Comparison of ENCODE assay signal across 8 cellular contexts in genomic region chr1:201719812-201720521, GRCh38.
DNase-seq lines count a peak whose midpoint lies in the region; ATAC-seq, FAIRE-seq and TF ChIP-seq lines count a peak whose summit lies in the region.

No MANE protein-coding gene starts in this region.

- peaks cover 3% of the 10 kb centered on the region; the same call in 1 of the 2 replicates for H3K27me3 Mint-ChIP-seq in H9 (ENCODE audit: low read depth)
- H3K27me3 Mint-ChIP-seq in brain = peaks cover 3% of the 10 kb centered on the region
- peaks cover 2% of the 10 kb centered on the region for H3K27me3 Mint-ChIP-seq in T-helper 2 cell treated with Interferon-gamma antibody and Interleukin-4, amounts not matched to agents 5 μg/mL and 100 μg/mL, for 36 hours (ENCODE audit: low read depth)

- no peak overlapping the region for H2BK15ac ChIP-seq in H9 (ENCODE audit: low read depth, low read length)

- H3K9me3 ChIP-seq in H9 (ENCODE audit: control insufficient read depth, low read depth, low read length) = no peaks in the 10 kb centered on the region
- no peaks in the 10 kb centered on the region for H3K9me3 ChIP-seq in iPS-15b (ENCODE audit: control insufficient read depth, insufficient read depth, low read length)
- H3K9me3 ChIP-seq in HepG2 (ENCODE audit: low read length) = no peaks in the 10 kb centered on the region

- no peaks in the 10 kb centered on the region for H3K79me1 ChIP-seq in H9 (ENCODE audit: insufficient read depth, low read depth, low read length, poor library complexity, severe bottlenecking)

- no peak overlapping the region for H2BK12ac ChIP-seq in H9 (ENCODE audit: insufficient read length, low read depth, low read length)

- no peak overlapping the region for H2BK20ac ChIP-seq in H9 (ENCODE audit: low read depth, low read length, poor library complexity, severe bottlenecking)

- no peak overlapping the region for H2AK5ac ChIP-seq in H9 (ENCODE audit: insufficient read length, low read length)

- no peaks in the 10 kb centered on the region for H3K23me2 ChIP-seq in H9 (ENCODE audit: insufficient read length, low read depth, low read length, poor library complexity, severe bottlenecking)

- H3K4me1 Mint-ChIP-seq in H9 = peaks cover 35 to 42% of the 10 kb centered on the region in 2 experiments
- peaks cover 52% of the 10 kb centered on the region for H3K4me1 Mint-ChIP-seq in brain
- peaks cover 1% of the 10 kb centered on the region for H3K4me1 Mint-ChIP-seq in T-helper 2 cell treated with Interferon-gamma antibody and Interleukin-4, amounts not matched to agents 5 μg/mL and 100 μg/mL, for 36 hours (ENCODE audit: low read depth)

- WGBS in H9 (ENCODE audit: extremely low coverage, insufficient read length, low lambda C conversion rate) = no CpG with 5 or more reads among the region's 9 CpGs
- WGBS in HepG2 (ENCODE audit: low lambda C conversion rate) = 20% methylated on average over 6 of the region's 9 CpGs

- peaks cover 0 to 11% (median 9%) of the 10 kb centered on the region in 3 experiments; a peak in 2 of 7 replicates for H3K36me3 Mint-ChIP-seq in H9 (ENCODE audit: insufficient read depth in 1 of 3, low read depth in 3 of 3)
- peaks cover 45% of the 10 kb centered on the region for H3K36me3 Mint-ChIP-seq in brain
- no peaks in the 10 kb centered on the region for H3K36me3 Mint-ChIP-seq in T-helper 2 cell treated with Interferon-gamma antibody and Interleukin-4, amounts not matched to agents 5 μg/mL and 100 μg/mL, for 36 hours (ENCODE audit: low read depth)

- no peak overlapping the region for H4K8ac ChIP-seq in H9 (replicated peaks; ENCODE audit: insufficient read length, low read depth, low read length)

- peak overlapping the region; percentile 54; the same call in 1 of the 2 replicates for H3K14ac ChIP-seq in H9 (ENCODE audit: insufficient read depth, low read length)

- intact Hi-C loops in HepG2 (cut with micrococcal nuclease; ENCODE audit: unreplicated experiment) = no loop called here

- H2AFZ ChIP-seq in H9 (ENCODE audit: low read length) (no peak overlapping the region), HepG2 (ENCODE audit: low read length) (no peak overlapping the region)

- H3K9ac ChIP-seq in H9 (ENCODE audit: extremely low read depth, insufficient read length, low read length) (no peak overlapping the region), iPS-15b (ENCODE audit: low read depth, low read length) (peak overlapping the region; percentile 29), HepG2 (ENCODE audit: insufficient read depth, low read depth, low read length) (no peak overlapping the region)

- BruUV-seq in HepG2 (replicated peaks; lab: Mats Ljungman, UMichigan) = no TSS peak

- DNase-seq in H9 = no peak
- DNase-seq in KG1 (lab: John Stamatoyannopoulos, UW) = no peak
- DNase-seq in T-helper 2 cell treated with Interferon-gamma antibody and Interleukin-4, amounts not matched to agents 5 μg/mL and 100 μg/mL, for 36 hours (ENCODE audit: low spot score) = no peak
- DNase-seq in HepG2 (ENCODE audit: low spot score) = no peak
- DNase-seq in cortex of kidney (lab: John Stamatoyannopoulos, UW) = no peak

- H4K20me1 ChIP-seq in H9 (ENCODE audit: control insufficient read depth, insufficient read depth, insufficient read length) = peaks cover 5% of the 10 kb centered on the region
- H4K20me1 ChIP-seq in HepG2 (ENCODE audit: insufficient read depth, low read length) = no peaks in the 10 kb centered on the region

- no peak overlapping the region for H3K18ac ChIP-seq in H9 (ENCODE audit: insufficient read length, low read depth, low read length)

- TF ChIP-seq RAD21 in HepG2 (CRISPR knock-in tag; IDR thresholded peaks at IDR 0.05) = no peak

- H3K56ac ChIP-seq in H9 (ENCODE audit: insufficient read length, low read depth, low read length) = no peak overlapping the region

- H3K4me3 Mint-ChIP-seq in H9 (no peak overlapping the region), brain (peak overlapping the region in 3 of 5 experiments; percentile 35 to 44 (median 43))
- no peak overlapping the region for H3K4me3 Mint-ChIP-seq in T-helper 2 cell treated with Interferon-gamma antibody and Interleukin-4, amounts not matched to agents 5 μg/mL and 100 μg/mL, for 36 hours

- no peaks in the 10 kb centered on the region for H3K9me3 Mint-ChIP-seq in H9
- H3K9me3 Mint-ChIP-seq in brain = no peaks in the 10 kb centered on the region
- H3K9me3 Mint-ChIP-seq in T-helper 2 cell treated with Interferon-gamma antibody and Interleukin-4, amounts not matched to agents 5 μg/mL and 100 μg/mL, for 36 hours = no peaks in the 10 kb centered on the region

- no peak overlapping the region for H2BK5ac ChIP-seq in H9 (ENCODE audit: insufficient read length, low read length)

- H3K27me3 ChIP-seq in H9 (ENCODE audit: insufficient read depth, low read length) = no peaks in the 10 kb centered on the region
- no peaks in the 10 kb centered on the region for H3K27me3 ChIP-seq in iPS-15b (ENCODE audit: control insufficient read depth, insufficient read depth, low read length)
- peaks cover 2 to 49% of the 10 kb centered on the region in 2 experiments; a peak in 3 of 5 replicates for H3K27me3 ChIP-seq in HepG2 (ENCODE audit: control insufficient read depth in 1 of 2, insufficient read depth in 2 of 2, low read length in 2 of 2)

- no peak for TF ChIP-seq POLR2A in HepG2 (IDR thresholded peaks at IDR 0.05; ENCODE audit: insufficient read depth in 1 of 2, low read depth in 2 of 2, low read length in 2 of 2)

- H3K23ac ChIP-seq in H9 (ENCODE audit: insufficient read length, low read depth, low read length) = no peak overlapping the region

- TF ChIP-seq CTCF in H9 (conservative IDR thresholded peaks at IDR 0.05) (no peak), brain (conservative IDR thresholded peaks at IDR 0.05) (no peak), HepG2 (CRISPR knock-in tag; IDR thresholded peaks at IDR 0.05) (no peak)

- no peak for FAIRE-seq in HepG2 (lab: Jason Lieb, UNC)

- H3K36me3 ChIP-seq in iPS-15b (ENCODE audit: control insufficient read depth, insufficient read depth, low read length) (no peaks in the 10 kb centered on the region), HepG2 (replicated peaks in 1 of 2; ENCODE audit: control insufficient read depth in 1 of 2, insufficient read depth in 2 of 2, low read length in 2 of 2) (no peaks in the 10 kb centered on the region)

- no peak overlapping the region for H4K5ac ChIP-seq in H9 (ENCODE audit: insufficient read length, low read depth, low read length)

- POLR2A ChIA-PET in HepG2 (lab: Yijun Ruan, JAX) = no interaction called here

- no peak overlapping the region for H3K4me3 ChIP-seq in iPS-15b (ENCODE audit: low read depth, low read length)
- H3K4me3 ChIP-seq in skin epidermis = no peak overlapping the region
- H3K4me3 ChIP-seq in HepG2 (replicated peaks in 1 of 3; ENCODE audit: insufficient read depth in 1 of 3, low read depth in 2 of 3, low read length in 3 of 3) = no peak overlapping the region

- no peak for TF ChIP-seq EP300 in HepG2 (IDR thresholded peaks at IDR 0.05; ENCODE audit: low read depth in 2 of 2, low read length in 2 of 2)
- no peak for TF ChIP-seq EP300 in HepG2 (CRISPR knock-in tag; IDR thresholded peaks at IDR 0.05; ENCODE audit: borderline replicate concordance)

- peak overlapping the region; percentile 74 to 95 (median 94) for H3K27ac Mint-ChIP-seq in H9
- peak overlapping the region; percentile 57 to 90 (median 82) for H3K27ac Mint-ChIP-seq in brain
- H3K27ac Mint-ChIP-seq in T-helper 2 cell treated with Interferon-gamma antibody and Interleukin-4, amounts not matched to agents 5 μg/mL and 100 μg/mL, for 36 hours = no peak overlapping the region

- H3K27ac ChIP-seq in H9 (ENCODE audit: insufficient read length, low read depth, low read length) (no peak overlapping the region), skin epidermis (peak overlapping the region in 20 of 21 experiments; percentile 11 to 90 (median 70)), HepG2 (ENCODE audit: extremely low read length, insufficient read depth, low read length) (no peak overlapping the region)

- CTCF ChIA-PET in HepG2 (lab: Yijun Ruan, JAX; ENCODE audit: low intra/inter-chr PET ratio, low total read pairs) = no interaction called here

- in situ Hi-C loops in HepG2 (cut with HindIII; ENCODE audit: extremely low pct_ligation_motif_present, low pct_unique_long_range_greater_than_20kb) = no loop called here

- no peak overlapping the region for H2BK120ac ChIP-seq in H9 (ENCODE audit: low read depth, low read length, poor library complexity, severe bottlenecking)

- no peak overlapping the region for H3K4ac ChIP-seq in H9 (ENCODE audit: low read depth, low read length)

- H3K4me2 ChIP-seq in H9 (ENCODE audit: insufficient read depth, insufficient read length, low read length) (no peak overlapping the region), HepG2 (ENCODE audit: low read depth, low read length) (no peak overlapping the region)

- no peak overlapping the region for H4K91ac ChIP-seq in H9 (ENCODE audit: insufficient read length, low read depth, low read length)

- no peaks in the 10 kb centered on the region for H3K4me1 ChIP-seq in H9 (ENCODE audit: insufficient read depth, low read length)
- peaks cover 13% of the 10 kb centered on the region for H3K4me1 ChIP-seq in iPS-15b (ENCODE audit: control insufficient read depth, insufficient read depth, low read length)
- H3K4me1 ChIP-seq in HepG2 (ENCODE audit: insufficient read depth, low read length) = no peaks in the 10 kb centered on the region

- H3K79me2 ChIP-seq in H9 (ENCODE audit: insufficient read depth, low read length) (no peaks in the 10 kb centered on the region), HepG2 (ENCODE audit: insufficient read depth, low read length) (no peaks in the 10 kb centered on the region)

- no peak for ATAC-seq in HepG2

- H3T11ph ChIP-seq in H9 (ENCODE audit: low read length) = no peak overlapping the region

TF ChIP-seq in HepG2, 621 proteins besides CTCF, POLR2A, EP300 and RAD21 (continues in another document):
- TF ChIP-seq SNRNP70 (IDR thresholded peaks at IDR 0.05; ENCODE audit: low read depth, low read length) (no peak), AGO1 (IDR thresholded peaks at IDR 0.05; ENCODE audit: low read depth, low read length, poor library complexity, severe bottlenecking) (no peak), CSRNP1 (CRISPR knock-in tag; IDR thresholded peaks at IDR 0.05) (no peak), RXRA (CRISPR knock-in tag; IDR thresholded peaks at IDR 0.05) (no peak), ZNF7 (CRISPR knock-in tag; IDR thresholded peaks at IDR 0.05) (no peak), MED8 (CRISPR knock-in tag; IDR thresholded peaks at IDR 0.05; ENCODE audit: insufficient replicate concordance) (no peak)

Comparison
In these comparisons a context has a peak if more than half of its experiments do, and no peak if none do; other contexts are left out.
1. H3K27ac ChIP-seq: peak in skin epidermis (20 of 21); none in H9 (single experiment) and HepG2 (single experiment).
2. H3K4me3 Mint-ChIP-seq: peak in brain (3 of 5); none in H9 (0 of 2) and T-helper 2 cell treated with Interferon-gamma antibody and Interleukin-4, amounts not matched to agents 5 μg/mL and 100 μg/mL, for 36 hours (single experiment).